ENCODE assay signal across 17 cellular contexts in the genomic region with DNA sequence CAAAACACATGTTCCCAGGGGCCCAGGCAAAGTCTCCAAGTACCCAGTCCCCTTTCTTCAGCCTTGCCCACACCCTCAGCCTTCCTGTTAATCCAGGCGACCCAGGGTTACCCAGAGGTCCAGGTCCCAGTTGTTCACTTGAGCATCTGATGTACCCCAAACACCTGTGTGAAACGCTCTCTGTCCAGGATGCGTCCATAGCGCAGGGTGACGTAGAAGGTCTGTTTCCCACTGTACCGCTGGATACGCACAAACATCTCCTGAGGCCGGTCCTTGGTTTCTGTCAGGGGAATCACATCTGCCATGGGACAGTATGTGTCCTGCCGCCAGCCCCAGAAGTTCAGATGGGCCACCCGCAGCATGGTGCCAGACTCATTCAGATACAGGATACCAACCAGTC. TPM values are rescaled to one million over a fixed set of nuclear protein-coding genes. Genes with fewer than 3 reads are reported as not detected.
DNase-seq lines count a peak whose midpoint lies in the region; ATAC-seq and TF ChIP-seq lines count a peak whose summit lies in the region.
"Had no signal": no experiment of that assay in that cellular context is flagged by ENCODE, and none has a peak within 500 bp of the region (broad histone marks: within the 10 kb centered on the region; RNA-seq: fewer than 3 reads in every experiment).

No MANE protein-coding gene starts in this region.

- no peak for DNase-seq in activated CD4-positive, alpha-beta T cell treated with anti-CD3 and anti-CD28 coated beads, Interleukin-2, amount 10 ng/mL, durations not matched to agents 7 days and 5 days
- DNase-seq in activated CD4-positive, alpha-beta T cell treated with anti-CD3 and anti-CD28 coated beads, Interleukin-2, amount 50 U/mL, for 4 hours = no peak
- DNase-seq in activated naive CD8-positive, alpha-beta T cell treated with anti-CD3 and anti-CD28 coated beads, Interleukin-2, amount 50 U/mL, for 24 hours = no peak
- DNase-seq in neural crest cell (ENCODE audit: low read depth, low spot score) (no peak), HuH-7 (ENCODE audit: low spot score) (no peak), NCI-H2081 (lab: John Stamatoyannopoulos, UW) (no peak)
- DNase-seq: activated effector memory CD4-positive, alpha-beta T cell treated with Interleukin-2 at 50 U/mL for 16 hours; effector CD4-positive, alpha-beta T cell; GF-D8; hypothalamus; mucosa of descending colon; NCI-H187; NCI-H526; psoas muscle had no signal

- no peaks in the 10 kb centered on the region for H3K27me3 Mint-ChIP-seq in activated CD4-positive, alpha-beta T cell treated with anti-CD3 and anti-CD28 coated beads, Interleukin-2, amount 10 ng/mL, durations not matched to agents 7 days and 5 days
- peaks cover 2% of the 10 kb centered on the region for H3K27me3 Mint-ChIP-seq in activated naive CD8-positive, alpha-beta T cell treated with anti-CD3 and anti-CD28 coated beads, Interleukin-2, amount 50 U/mL, for 24 hours
- no peaks in the 10 kb centered on the region for H3K27me3 Mint-ChIP-seq in neural crest cell (ENCODE audit: low read depth)

- CTCF ChIA-PET in activated CD4-positive, alpha-beta T cell treated with anti-CD3 and anti-CD28 coated beads, Interleukin-2, amount 10 ng/mL, durations not matched to agents 7 days and 5 days (lab: Charles Lee) = interaction anchor here (0.6 to 1.4 kb wide), 2 partner anchors 73 to 266 kb away, joined by 3 read pairs; partner anchors contain the start of gene CARHSP1

- peak overlapping the region; percentile 97 for H3K4me3 Mint-ChIP-seq in activated CD4-positive, alpha-beta T cell treated with anti-CD3 and anti-CD28 coated beads, Interleukin-2, amount 10 ng/mL, durations not matched to agents 7 days and 5 days
- peak overlapping the region; percentile 94 for H3K4me3 Mint-ChIP-seq in activated naive CD8-positive, alpha-beta T cell treated with anti-CD3 and anti-CD28 coated beads, Interleukin-2, amount 50 U/mL, for 24 hours
- H3K4me3 Mint-ChIP-seq in neural crest cell = peak overlapping the region; percentile 98

- no peaks in the 10 kb centered on the region for H3K9me3 ChIP-seq in KOPT-K1 (ENCODE audit: insufficient read depth, low read length, poor library complexity, severe bottlenecking)
- H3K9me3 ChIP-seq: mucosa of descending colon, psoas muscle had no signal

- TF ChIP-seq CTCF in neural crest cell (conservative IDR thresholded peaks at IDR 0.05) = no peak

- H3K9me3 Mint-ChIP-seq in activated CD4-positive, alpha-beta T cell treated with anti-CD3 and anti-CD28 coated beads, Interleukin-2, amount 10 ng/mL, durations not matched to agents 7 days and 5 days = no peaks in the 10 kb centered on the region
- H3K9me3 Mint-ChIP-seq in activated naive CD8-positive, alpha-beta T cell treated with anti-CD3 and anti-CD28 coated beads, Interleukin-2, amount 50 U/mL, for 24 hours = no peaks in the 10 kb centered on the region
- H3K9me3 Mint-ChIP-seq in neural crest cell = no peaks in the 10 kb centered on the region

- peaks cover 3% of the 10 kb centered on the region for H3K36me3 Mint-ChIP-seq in activated CD4-positive, alpha-beta T cell treated with anti-CD3 and anti-CD28 coated beads, Interleukin-2, amount 10 ng/mL, durations not matched to agents 7 days and 5 days (ENCODE audit: low read depth)
- peaks cover 27% of the 10 kb centered on the region for H3K36me3 Mint-ChIP-seq in activated naive CD8-positive, alpha-beta T cell treated with anti-CD3 and anti-CD28 coated beads, Interleukin-2, amount 50 U/mL, for 24 hours (ENCODE audit: low read depth)
- H3K36me3 Mint-ChIP-seq in neural crest cell (ENCODE audit: low read depth) = no peaks in the 10 kb centered on the region

- ATAC-seq in activated naive CD8-positive, alpha-beta T cell treated with anti-CD3 and anti-CD28 coated beads, Interleukin-2, amount 50 U/mL, for 24 hours = no peak
- no peak for ATAC-seq in HG03571 (IDR thresholded peaks at IDR 0.05; ENCODE audit: unreplicated experiment)
- ATAC-seq: mucosa of descending colon, psoas muscle had no signal

- no peak overlapping the region for H3K27ac Mint-ChIP-seq in activated CD4-positive, alpha-beta T cell treated with anti-CD3 and anti-CD28 coated beads, Interleukin-2, amount 10 ng/mL, durations not matched to agents 7 days and 5 days
- H3K27ac Mint-ChIP-seq in activated naive CD8-positive, alpha-beta T cell treated with anti-CD3 and anti-CD28 coated beads, Interleukin-2, amount 50 U/mL, for 24 hours = peak overlapping the region; percentile 47
- no peak overlapping the region for H3K27ac Mint-ChIP-seq in neural crest cell (ENCODE audit: unreplicated experiment)

- peaks cover 24% of the 10 kb centered on the region for H3K36me3 ChIP-seq in KOPT-K1 (ENCODE audit: insufficient read depth, low read length)

- peak overlapping the region; percentile 98 for H3K27ac ChIP-seq in KOPT-K1 (ENCODE audit: low read depth, low read length, poor library complexity, severe bottlenecking)
- H3K27ac ChIP-seq: HL-60, psoas muscle had no signal

- peaks cover 39% of the 10 kb centered on the region for H3K4me1 Mint-ChIP-seq in activated CD4-positive, alpha-beta T cell treated with anti-CD3 and anti-CD28 coated beads, Interleukin-2, amount 10 ng/mL, durations not matched to agents 7 days and 5 days
- H3K4me1 Mint-ChIP-seq in activated naive CD8-positive, alpha-beta T cell treated with anti-CD3 and anti-CD28 coated beads, Interleukin-2, amount 50 U/mL, for 24 hours = peaks cover 42% of the 10 kb centered on the region
- H3K4me1 Mint-ChIP-seq in neural crest cell = peaks cover 44% of the 10 kb centered on the region

- POLR2A ChIA-PET in activated CD4-positive, alpha-beta T cell treated with anti-CD3 and anti-CD28 coated beads, Interleukin-2, amount 10 ng/mL, durations not matched to agents 7 days and 5 days (lab: Charles Lee) = no interaction called here

RNA-seq across cellular contexts. Expression of gene TMEM186, which starts 1.6 kb away (rescaled TPM):
- 10 to 100 TPM; 10.1 to 11.1 TPM for total RNA-seq in activated CD4-positive, alpha-beta T cell treated with anti-CD3 and anti-CD28 coated beads, Interleukin-2, amount 10 ng/mL, durations not matched to agents 7 days and 5 days
- total RNA-seq in neural crest cell = 11.1 and 11.8 TPM in 2 replicates

RNA-seq across cellular contexts. Expression of gene PMM2, which starts 1.8 kb away (rescaled TPM):
- total RNA-seq in activated CD4-positive, alpha-beta T cell treated with anti-CD3 and anti-CD28 coated beads, Interleukin-2, amount 10 ng/mL, durations not matched to agents 7 days and 5 days = 10 to 100 TPM; 37.0 to 38.9 TPM
- 20.8 and 21.5 TPM in 2 replicates for total RNA-seq in neural crest cell
